Comparison of ENCODE assay signal across 17 cellular contexts in the genomic region with DNA sequence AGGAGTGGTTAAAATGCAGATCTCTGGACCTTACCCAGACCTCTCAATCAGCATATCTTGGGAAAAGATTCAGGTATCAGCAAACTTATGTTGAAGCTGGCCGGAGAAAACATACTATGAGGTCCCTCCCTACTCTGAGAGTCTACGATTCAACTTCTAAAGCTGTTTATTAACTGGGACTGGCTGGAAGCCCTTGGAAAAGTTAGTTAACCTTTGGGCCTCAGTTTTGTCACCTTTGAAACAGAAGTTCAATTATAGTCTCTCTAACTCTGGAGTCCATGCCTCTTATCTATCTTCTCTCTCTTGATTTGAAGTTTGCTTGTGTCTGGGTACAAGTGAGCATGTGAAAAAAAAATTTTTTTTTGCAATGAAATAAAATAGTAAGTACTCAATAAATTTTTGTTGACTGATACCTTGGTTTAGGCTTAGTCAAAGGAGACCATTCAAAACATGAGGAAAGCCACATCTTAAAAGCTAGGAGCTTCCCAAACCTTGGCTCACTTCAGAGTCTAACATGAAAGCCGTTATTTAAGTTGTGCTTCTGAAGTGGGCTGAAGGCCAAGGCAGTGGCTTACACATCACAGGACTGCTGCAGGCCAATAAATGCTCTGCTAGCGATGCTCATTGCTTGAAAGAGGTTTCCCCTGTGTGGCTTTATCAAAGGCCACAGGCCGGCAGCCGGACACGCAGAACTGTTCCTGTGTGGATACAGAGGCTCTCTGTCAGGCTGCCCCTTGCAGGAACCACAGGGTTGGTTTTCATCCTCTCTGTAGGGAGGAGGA.
"Had no signal": no experiment of that assay in that cellular context is flagged by ENCODE, and none has a peak within 500 bp of the region (broad histone marks: within the 10 kb centered on the region; RNA-seq: fewer than 3 reads in every experiment).

No MANE protein-coding gene starts in this region.

- H3K9me3 ChIP-seq: mucosa of descending colon, psoas muscle, thoracic aorta had no signal

- DNase-seq: activated CD4-positive, alpha-beta T cell treated with anti-CD3 and anti-CD28 coated beads for 36 hours; activated CD8-positive, alpha-beta memory T cell treated with anti-CD3 and anti-CD28 coated beads, Interleukin-2, amount 50 U/mL, for 48 hours; activated CD8-positive, alpha-beta T cell treated with anti-CD3 and anti-CD28 coated beads for 36 hours; activated naive CD4-positive, alpha-beta T cell treated with anti-CD3 and anti-CD28 coated beads for 36 hours; effector memory CD8-positive, alpha-beta T cell; head of caudate nucleus; mucosa of descending colon; naive thymus-derived CD8-positive, alpha-beta T cell; psoas muscle; stimulated activated CD4-positive, alpha-beta T cell treated with anti-CD3 and anti-CD28 coated beads, Interleukin-4, amount 100 ng/mL, for 24 hours; stimulated activated naive CD8-positive, alpha-beta T cell treated with anti-CD3 and anti-CD28 coated beads, Interleukin-15, amount 100 ng/mL, for 72 hours; T-cell; T1000 had no signal

- H3K4me3 ChIP-seq: lung, mucosa of descending colon, psoas muscle, thoracic aorta had no signal

- H3K36me3 ChIP-seq: thoracic aorta had no signal

- ATAC-seq: activated CD4-positive, alpha-beta T cell treated with anti-CD3 and anti-CD28 coated beads for 36 hours; activated CD8-positive, alpha-beta T cell treated with anti-CD3 and anti-CD28 coated beads for 36 hours; effector memory CD8-positive, alpha-beta T cell; mucosa of descending colon; naive thymus-derived CD8-positive, alpha-beta T cell; psoas muscle; stimulated activated naive CD8-positive, alpha-beta T cell treated with anti-CD3 and anti-CD28 coated beads, Interleukin-15, amount 100 ng/mL, for 72 hours; T-cell had no signal

- H3K27ac ChIP-seq: epithelial cell of prostate, psoas muscle, thoracic aorta, VCaP had no signal
